19 cellular contexts compared by ENCODE assay signal in the genomic region with DNA sequence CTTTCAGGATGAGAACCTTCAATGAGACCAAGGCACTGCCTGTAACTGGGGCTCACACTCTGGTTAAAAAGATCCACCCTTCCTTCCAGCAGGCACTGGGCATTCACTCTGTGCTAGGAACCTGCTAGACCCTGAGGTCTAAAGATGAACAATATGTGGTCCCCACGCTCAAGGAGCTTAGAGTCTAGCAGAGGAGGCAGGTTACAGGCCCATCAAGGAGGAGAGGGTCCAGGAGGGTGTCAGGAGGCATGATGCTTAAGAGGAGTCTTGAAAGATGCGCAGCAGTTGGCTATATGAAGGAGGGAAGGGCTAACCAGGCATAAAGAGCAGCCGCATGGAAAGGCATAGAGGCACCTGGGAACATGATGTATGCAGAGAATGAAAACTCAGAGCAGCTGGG. TPM values are rescaled to one million over a fixed set of nuclear protein-coding genes. Genes with fewer than 3 reads are reported as not detected.
"Had no signal": no experiment of that assay in that cellular context is flagged by ENCODE, and none has a peak within 500 bp of the region (broad histone marks: within the 10 kb centered on the region; RNA-seq: fewer than 3 reads in every experiment).

No MANE protein-coding gene starts in this region.

- H3K4me3 Mint-ChIP-seq: activated CD4-positive, alpha-beta T cell treated with anti-CD3 and anti-CD28 coated beads for 36 hours; activated CD8-positive, alpha-beta T cell treated with anti-CD3 and anti-CD28 coated beads for 36 hours; activated naive CD8-positive, alpha-beta T cell; central memory CD8-positive, alpha-beta T cell; T-cell had no signal

- H3K4me3 ChIP-seq: heart left ventricle, lower lobe of right lung, right atrium auricular region, SK-N-MC, skin epidermis, transverse colon had no signal

- DNase-seq: activated CD4-positive, alpha-beta T cell treated with anti-CD3 and anti-CD28 coated beads for 36 hours; activated CD8-positive, alpha-beta T cell treated with anti-CD3 and anti-CD28 coated beads for 36 hours; activated effector memory CD4-positive, alpha-beta T cell treated with Interleukin-2 at 50 U/mL for 16 hours; effector CD8-positive, alpha-beta T cell; left cardiac atrium; lower lobe of right lung; stimulated activated CD4-positive, alpha-beta T cell treated with anti-CD3 and anti-CD28 coated beads, Interleukin-4, amount 100 ng/mL, for 4 hours; stimulated activated naive CD8-positive, alpha-beta T cell treated with anti-CD3 and anti-CD28 coated beads, Interleukin-15, Interleukin-2, amounts not matched to agents 100 U/mL and 50 U/mL, for 24 hours; T-helper 9 cell; transverse colon had no signal

- H3K9me3 Mint-ChIP-seq: activated CD8-positive, alpha-beta T cell treated with anti-CD3 and anti-CD28 coated beads for 36 hours; central memory CD8-positive, alpha-beta T cell; T-cell had no signal

- H3K27ac Mint-ChIP-seq: activated CD4-positive, alpha-beta T cell treated with anti-CD3 and anti-CD28 coated beads for 36 hours; activated CD8-positive, alpha-beta T cell treated with anti-CD3 and anti-CD28 coated beads for 36 hours; activated naive CD8-positive, alpha-beta T cell; progenitor cell of endocrine pancreas; T-cell had no signal

- ATAC-seq: activated CD4-positive, alpha-beta T cell treated with anti-CD3 and anti-CD28 coated beads for 36 hours; activated CD8-positive, alpha-beta T cell treated with anti-CD3 and anti-CD28 coated beads for 36 hours; heart left ventricle; left cardiac atrium; lower lobe of right lung; stimulated activated naive CD8-positive, alpha-beta T cell treated with anti-CD3 and anti-CD28 coated beads, Interleukin-15, Interleukin-2, amounts not matched to agents 100 U/mL and 50 U/mL, for 24 hours; T-cell had no signal

- H3K27me3 ChIP-seq: heart left ventricle, right atrium auricular region, transverse colon had no signal

- FAIRE-seq: frontal cortex had no signal

- H3K27ac ChIP-seq: heart left ventricle, lower lobe of right lung, right atrium auricular region, SK-N-MC, skin epidermis, transverse colon had no signal

- H3K9me3 ChIP-seq: heart left ventricle, lower lobe of right lung, right atrium auricular region, transverse colon had no signal

- H3K27me3 Mint-ChIP-seq: activated CD4-positive, alpha-beta T cell treated with anti-CD3 and anti-CD28 coated beads for 36 hours; activated CD8-positive, alpha-beta T cell treated with anti-CD3 and anti-CD28 coated beads for 36 hours; activated naive CD8-positive, alpha-beta T cell; central memory CD8-positive, alpha-beta T cell; progenitor cell of endocrine pancreas; T-cell had no signal

RNA-seq across cellular contexts. Expression of a gene that starts 4.5 kb away (rescaled TPM):
- total RNA-seq: activated CD8-positive, alpha-beta T cell treated with anti-CD3 and anti-CD28 coated beads for 36 hours had no signal

RNA-seq across cellular contexts. Expression of a gene that starts 47.3 kb away (rescaled TPM):
- total RNA-seq: activated CD4-positive, alpha-beta T cell treated with anti-CD3 and anti-CD28 coated beads for 36 hours; activated CD8-positive, alpha-beta T cell treated with anti-CD3 and anti-CD28 coated beads for 36 hours; frontal cortex; progenitor cell of endocrine pancreas; right atrium auricular region; T-cell; transverse colon had no signal
